In genomic region chr18:9353596-9353995, GRCh38 we compare ENCODE assay signal across 13 cellular contexts. TPM values are rescaled to one million over a fixed set of nuclear protein-coding genes. Genes with fewer than 3 reads are reported as not detected.
DNase-seq lines count a peak whose midpoint lies in the region; ATAC-seq lines count a peak whose summit lies in the region.
"Had no signal": no experiment of that assay in that cellular context is flagged by ENCODE, and none has a peak within 500 bp of the region (broad histone marks: within the 10 kb centered on the region; RNA-seq: fewer than 3 reads in every experiment).

No MANE protein-coding gene starts in this region.

- ATAC-seq in GM18868 (IDR thresholded peaks at IDR 0.05; ENCODE audit: unreplicated experiment) (peak; percentile 86), GM21723 (IDR thresholded peaks at IDR 0.05; ENCODE audit: unreplicated experiment) (peak; percentile 82), HG03342 (IDR thresholded peaks at IDR 0.05; ENCODE audit: unreplicated experiment) (peak; percentile 82)

- H3K4me2 ChIP-seq in mesendoderm (ENCODE audit: low read length): no peak overlapping the region
- H3K4me2 ChIP-seq: KMS-11 had no signal

- peaks cover 2% of the 10 kb centered on the region for H3K79me1 ChIP-seq in mesendoderm (ENCODE audit: low read length)

- H3K56ac ChIP-seq in mesendoderm (ENCODE audit: low read length): no peak overlapping the region

- no peak overlapping the region for H3K23ac ChIP-seq in mesendoderm (ENCODE audit: low read length)

- H2AK5ac ChIP-seq in mesendoderm (ENCODE audit: low read length): no peak overlapping the region

- H3K18ac ChIP-seq in mesendoderm (ENCODE audit: low read length): no peak overlapping the region

- H3K79me2 ChIP-seq in mesendoderm (ENCODE audit: control insufficient read depth, insufficient read depth, low read length): no peaks in the 10 kb centered on the region

- H3K4ac ChIP-seq in mesendoderm (ENCODE audit: low read depth, low read length): no peak overlapping the region

- no peak overlapping the region for H2BK120ac ChIP-seq in mesendoderm (ENCODE audit: low read depth, low read length)

- H3K9ac ChIP-seq in mesendoderm (ENCODE audit: low read length): no peak overlapping the region
- H3K9ac ChIP-seq: KMS-11 had no signal

- no peaks in the 10 kb centered on the region for H3K4me1 ChIP-seq in mesendoderm (ENCODE audit: control insufficient read depth, low read depth, low read length)

- no peak overlapping the region for H3K4me3 ChIP-seq in mesendoderm (ENCODE audit: low read length)
- H3K4me3 ChIP-seq: upper lobe of left lung had no signal

- no CpG with 5 or more reads among the region's 2 CpGs for WGBS in mesendoderm (ENCODE audit: extremely low coverage, insufficient coverage, low lambda C conversion rate)

- H4K8ac ChIP-seq in mesendoderm (ENCODE audit: low read depth, low read length): no peak overlapping the region

- no peak overlapping the region for H2BK15ac ChIP-seq in mesendoderm (replicated peaks; ENCODE audit: low read depth)

- H3K36me3 ChIP-seq in mesendoderm (ENCODE audit: control insufficient read depth, insufficient read depth, low read length): no peaks in the 10 kb centered on the region
- H3K36me3 ChIP-seq: upper lobe of left lung had no signal

- H3K27me3 ChIP-seq in mesendoderm (ENCODE audit: insufficient read depth, low read length, poor library complexity): no peaks in the 10 kb centered on the region
- H3K27me3 ChIP-seq: upper lobe of left lung had no signal

- no peak overlapping the region for H4K5ac ChIP-seq in mesendoderm (ENCODE audit: low read length)

- H2BK5ac ChIP-seq in mesendoderm (ENCODE audit: low read length): no peak overlapping the region

- H3K27ac ChIP-seq in mesendoderm (ENCODE audit: low read depth, low read length): no peak overlapping the region
- H3K27ac ChIP-seq: KMS-11, upper lobe of left lung had no signal

- peak; percentile 65 for DNase-seq in medulla oblongata (ENCODE audit: extremely low spot score)
- DNase-seq in mesendoderm: no peak
- DNase-seq in SKM-1 treated with dmso at 0.1 percent for 144 hours (lab: John Stamatoyannopoulos, UW; ENCODE audit: unreplicated experiment): no peak
- DNase-seq in effector CD8-positive, alpha-beta T cell (lab: John Stamatoyannopoulos, UW): no peak
- no peak for DNase-seq in HuH-7.5 (ENCODE audit: low spot score)
- DNase-seq: activated CD8-positive, alpha-beta memory T cell treated with anti-CD3 and anti-CD28 coated beads, Interleukin-2, amount 50 U/mL, for 48 hours; COR-L47; NCI-H526; upper lobe of left lung had no signal

RNA-seq across cellular contexts. Expression of gene TWSG1, which starts 19.0 kb away (rescaled TPM):
- 18.8 TPM for polyA plus RNA-seq in mesendoderm (2013, experiment 1 of 2)
- 18.8 TPM for polyA plus RNA-seq in mesendoderm (2013, experiment 2 of 2)
